14 cellular contexts compared by ENCODE assay signal in genomic region chr1:155205969-155206593, GRCh38. TPM values are rescaled to one million over a fixed set of nuclear protein-coding genes. Genes with fewer than 3 reads are reported as not detected.
DNase-seq lines count a peak whose midpoint lies in the region; ATAC-seq and TF ChIP-seq lines count a peak whose summit lies in the region.
"Had no signal": no experiment of that assay in that cellular context is flagged by ENCODE, and none has a peak within 500 bp of the region (broad histone marks: within the 10 kb centered on the region; RNA-seq: fewer than 3 reads in every experiment).

No MANE protein-coding gene starts in this region.

- H3K4me3 ChIP-seq in BLaER1 treated with 17β-estradiol and CSF1 and Interleukin-3, amounts not matched to agents 10 nM and 100 nM = no peak overlapping the region
- H3K4me3 ChIP-seq in ascending aorta (peak overlapping the region in 1 of 2 donors; percentile 77), lower lobe of right lung (no peak overlapping the region), rectal smooth muscle tissue (ENCODE audit: low read length) (no peak overlapping the region)
- H3K4me3 ChIP-seq: adrenal gland, K562, SJSA1 had no signal

- H3K4me1 ChIP-seq in BLaER1 treated with 17β-estradiol and CSF1 and Interleukin-3, amounts not matched to agents 10 nM and 100 nM = peaks cover 36 to 46% (median 42%) of the 10 kb centered on the region in 10 experiments
- H3K4me1 ChIP-seq in ascending aorta (peaks cover 7 to 27% of the 10 kb centered on the region in 2 donors), lower lobe of right lung (peaks cover 33% of the 10 kb centered on the region), rectal smooth muscle tissue (ENCODE audit: control insufficient read depth, insufficient read depth, low read length) (peaks cover 21% of the 10 kb centered on the region)

- peaks cover 0 to 18% (median 3%) of the 10 kb centered on the region in 11 experiments; a peak in 6 of 22 replicates for H3K36me3 ChIP-seq in BLaER1 treated with 17β-estradiol and CSF1 and Interleukin-3, amounts not matched to agents 10 nM and 100 nM
- H3K36me3 ChIP-seq in ascending aorta (peaks cover 8 to 12% of the 10 kb centered on the region in 2 donors), lower lobe of right lung (peaks cover 8% of the 10 kb centered on the region), rectal smooth muscle tissue (ENCODE audit: control insufficient read depth, insufficient read depth, low read length) (no peaks in the 10 kb centered on the region)
- H3K36me3 ChIP-seq: adrenal gland, breast epithelium, left lung had no signal

- ATAC-seq in lower lobe of right lung = no peak
- no peak for ATAC-seq in left ventricle myocardium superior

- intact Hi-C loops in ascending aorta (cut with DNase I) = no loop called here
- intact Hi-C loops in lower lobe of right lung (cut with DNase I) = no loop called here
- intact Hi-C loops in left ventricle myocardium superior (cut with micrococcal nuclease) = no loop called here

- TF ChIP-seq CTCF in ascending aorta (IDR thresholded peaks at IDR 0.05) (no peak), lower lobe of right lung (IDR thresholded peaks at IDR 0.05) (no peak)

- H3K9ac ChIP-seq in BLaER1 treated with 17β-estradiol and CSF1 and Interleukin-3, amounts not matched to agents 10 nM and 100 nM = peak overlapping the region in 6 of 11 experiments; percentile 22 to 93 (median 30); a peak in 5 of 22 replicates
- no peak overlapping the region for H3K9ac ChIP-seq in rectal smooth muscle tissue (ENCODE audit: low read length)

- DNase-seq in ascending aorta (ENCODE audit: low spot score in 2 of 2) (peak in 1 of 2 donors; percentile 7), lower lobe of right lung (peak; percentile 17), left ventricle myocardium superior (no peak), inferior parietal cortex (ENCODE audit: extremely low spot score) (no peak)
- DNase-seq in activated T-cell treated with anti-CD3 and anti-CD28 coated beads, Interleukin-2, amount 50 U/mL, for 48 hours = no peak
- no peak for DNase-seq in activated naive CD4-positive, alpha-beta T cell treated with anti-CD3 and anti-CD28 coated beads, Interleukin-2, amount 50 U/mL, for 16 hours

- peak overlapping the region in 1 of 11 experiments; percentile 4; a peak in 1 of 22 replicates for H3K27ac ChIP-seq in BLaER1 treated with 17β-estradiol and CSF1 and Interleukin-3, amounts not matched to agents 10 nM and 100 nM
- H3K27ac ChIP-seq in ascending aorta (peak overlapping the region; percentile 6 to 100), lower lobe of right lung (no peak overlapping the region), rectal smooth muscle tissue (ENCODE audit: low read depth, low read length) (peak overlapping the region; percentile 24)
- H3K27ac ChIP-seq: SJSA1 had no signal

- H3K4me2 ChIP-seq in BLaER1 treated with 17β-estradiol and CSF1 and Interleukin-3, amounts not matched to agents 10 nM and 100 nM = peak overlapping the region in 7 of 11 experiments; percentile 89 to 98 (median 95); a peak in 12 of 22 replicates

- no peaks in the 10 kb centered on the region for H3K9me3 ChIP-seq in BLaER1 treated with 17β-estradiol and CSF1 and Interleukin-3, amounts not matched to agents 10 nM and 100 nM (replicated peaks in 1 of 11)
- H3K9me3 ChIP-seq in ascending aorta (no peaks in the 10 kb centered on the region), lower lobe of right lung (no peaks in the 10 kb centered on the region)
- H3K9me3 ChIP-seq: adrenal gland, breast epithelium, left lung, SJSA1 had no signal

- no peaks in the 10 kb centered on the region for H3K27me3 ChIP-seq in BLaER1 treated with 17β-estradiol and CSF1 and Interleukin-3, amounts not matched to agents 10 nM and 100 nM
- H3K27me3 ChIP-seq in ascending aorta (no peaks in the 10 kb centered on the region), lower lobe of right lung (ENCODE audit: low read depth) (no peaks in the 10 kb centered on the region), rectal smooth muscle tissue (ENCODE audit: control insufficient read depth, insufficient read depth, low read length) (no peaks in the 10 kb centered on the region)
- H3K27me3 ChIP-seq: adrenal gland, breast epithelium, left lung, SJSA1 had no signal

- H4K20me1 ChIP-seq in BLaER1 treated with 17β-estradiol and CSF1 and Interleukin-3, amounts not matched to agents 10 nM and 100 nM = no peaks in the 10 kb centered on the region

RNA-seq across cellular contexts. Expression of gene THBS3, which starts 1.6 kb away (rescaled TPM):
- total RNA-seq in ascending aorta (40.3 TPM), lower lobe of right lung (24.4 TPM), left ventricle myocardium superior (6.3 TPM)

RNA-seq across cellular contexts. Expression of gene MTX1, which starts 2.4 kb away (rescaled TPM):
- total RNA-seq in ascending aorta (23.9 TPM), lower lobe of right lung (27.9 TPM), left ventricle myocardium superior (14.1 TPM)

RNA-seq across cellular contexts. Expression of gene TRIM46, which starts 32.4 kb away (rescaled TPM):
- total RNA-seq in ascending aorta (not detected), lower lobe of right lung (0.35 TPM), left ventricle myocardium superior (0.22 TPM)
- total RNA-seq: HT-29 had no signal

RNA-seq across cellular contexts. Expression of gene KRTCAP2, which starts 33.0 kb away (rescaled TPM):
- 146 TPM for total RNA-seq in ascending aorta
- 173 TPM for total RNA-seq in lower lobe of right lung
- 134 TPM for total RNA-seq in left ventricle myocardium superior

RNA-seq across cellular contexts. Expression of gene ENTREP3, which starts 49.2 kb away (rescaled TPM):
- total RNA-seq in ascending aorta (34.5 TPM), lower lobe of right lung (22.9 TPM), left ventricle myocardium superior (15.0 TPM)
